Comparison of ENCODE assay signal across 1 cellular context in genomic region chr10:11896549-11897200, GRCh38.
TF ChIP-seq lines count a peak whose summit lies in the region.

No MANE protein-coding gene starts in this region.

TF ChIP-seq in HepG2, 621 proteins besides CTCF, POLR2A, EP300 and RAD21:
- TF ChIP-seq SOX13 (IDR thresholded peaks at IDR 0.05) (no peak), SOX13 (CRISPR knock-in tag; conservative IDR thresholded peaks at IDR 0.05 in 1 of 2, IDR thresholded peaks at IDR 0.05 in 1 of 2) (no peak), PAXIP1 (CRISPR knock-in tag; conservative IDR thresholded peaks at IDR 0.05) (no peak), FOXO4 (CRISPR knock-in tag; conservative IDR thresholded peaks at IDR 0.05) (no peak), KDM6A (CRISPR knock-in tag; IDR thresholded peaks at IDR 0.05; ENCODE audit: low read depth) (no peak), CREB1 (IDR thresholded peaks at IDR 0.05) (no peak), CREB1 (CRISPR knock-in tag; IDR thresholded peaks at IDR 0.05) (no peak), CREBL2 (CRISPR knock-in tag; IDR thresholded peaks at IDR 0.05; ENCODE audit: borderline replicate concordance) (no peak), TARDBP (CRISPR knock-in tag; IDR thresholded peaks at IDR 0.05) (no peak), RAD51 (IDR thresholded peaks at IDR 0.05; ENCODE audit: borderline replicate concordance) (no peak), KMT2A (CRISPR knock-in tag; IDR thresholded peaks at IDR 0.05) (no peak), ZNF230 (CRISPR knock-in tag; IDR thresholded peaks at IDR 0.05) (no peak)
